12 cellular contexts compared by ENCODE assay signal in genomic region chr18:63213331-63213900, GRCh38.
A peak's percentile ranks its signal among the peaks of the same experiment; 100 is the strongest.
DNase-seq lines count a peak whose midpoint lies in the region; ATAC-seq, FAIRE-seq and TF ChIP-seq lines count a peak whose summit lies in the region.
"Had no signal": no experiment of that assay in that cellular context is flagged by ENCODE, and none has a peak within 500 bp of the region (broad histone marks: within the 10 kb centered on the region; RNA-seq: fewer than 3 reads in every experiment).

No MANE protein-coding gene starts in this region.

- no peak for ATAC-seq in WTC11
- ATAC-seq in GM18873 (IDR thresholded peaks at IDR 0.05; ENCODE audit: low FRiP score, unreplicated experiment): no peak

- no peak overlapping the region for H3K4me3 ChIP-seq in A673 (ENCODE audit: low read depth, low read length, poor library complexity, severe bottlenecking)
- H3K4me3 ChIP-seq in transverse colon: no peak overlapping the region

- intact Hi-C loops in A673 (cut with micrococcal nuclease; ENCODE audit: unreplicated experiment) (no loop called here), transverse colon (cut with DNase I; ENCODE audit: low total_unique reads) (no loop called here)

- H3K36me3 Mint-ChIP-seq in WTC11: no peaks in the 10 kb centered on the region

- in situ Hi-C loops in transverse colon (cut with MboI; ENCODE audit: low pct_ligation_motif_present in 1 of 4, low pct_unique_long_range_greater_than_20kb in 1 of 4, low sequenced_read_pairs in 3 of 4): no loop called here

- H3K4me1 Mint-ChIP-seq in WTC11: no peaks in the 10 kb centered on the region

- H3K27me3 Mint-ChIP-seq in WTC11 (ENCODE audit: low read depth): no peaks in the 10 kb centered on the region

- H3K4me1 ChIP-seq in A673 (ENCODE audit: insufficient read depth, low read length, poor library complexity, severe bottlenecking): peaks cover 8% of the 10 kb centered on the region
- H3K4me1 ChIP-seq in transverse colon: peaks cover 0 to 21% (median 9%) of the 10 kb centered on the region in 4 donors

- no peak overlapping the region for H3K4me3 Mint-ChIP-seq in WTC11

- H3K36me3 ChIP-seq in A673 (ENCODE audit: insufficient read depth, low read length, poor library complexity, severe bottlenecking): no peaks in the 10 kb centered on the region
- H3K36me3 ChIP-seq in transverse colon: no peaks in the 10 kb centered on the region

- TF ChIP-seq CTCF in A673 (conservative IDR thresholded peaks at IDR 0.05; ENCODE audit: low read depth, low read length) (no peak), WTC11 (IDR thresholded peaks at IDR 0.05) (no peak), transverse colon (IDR thresholded peaks at IDR 0.05) (no peak)

- WGBS in transverse colon (ENCODE audit: low coverage in 1 of 2), 2 donors: 80 to 81% methylated on average over 3 to 6 of the region's 6 CpGs

- H3K9me3 Mint-ChIP-seq in WTC11: peaks cover 15% of the 10 kb centered on the region

- CTCF ChIA-PET in A673 (lab: Charles Lee) (no interaction called here), WTC11 (lab: Charles Lee) (no interaction called here)

- peak; percentile 46 for FAIRE-seq in GM12892 (lab: Jason Lieb, UNC)

- no peak for TF ChIP-seq EP300 in transverse colon (IDR thresholded peaks at IDR 0.05; ENCODE audit: low read depth)

- no TSS peak for BruUV-seq in A673 (replicated peaks; lab: Mats Ljungman, UMichigan)

- H3K9me3 ChIP-seq in A673 (ENCODE audit: low read depth, low read length, poor library complexity, severe bottlenecking): no peaks in the 10 kb centered on the region
- no peaks in the 10 kb centered on the region for H3K9me3 ChIP-seq in transverse colon

- POLR2A ChIA-PET in A673 (lab: Charles Lee; ENCODE audit: low non-redundant PET): interaction anchor here (0.7 kb wide), 2 partner anchors 11 to 28 kb away, joined by 3 to 5 read pairs; no protein-coding TSS in a partner anchor
- POLR2A ChIA-PET in WTC11 (lab: Charles Lee): no interaction called here

- DNase-seq in A673 (ENCODE audit: low spot score) (no peak), GM12892 (ENCODE audit: insufficient read length) (no peak), WTC11 (ENCODE audit: low spot score) (no peak), fibroblast of the conjunctiva (ENCODE audit: low read depth) (peak; percentile 5), HCEC 1CT (no peak), KG1 (lab: John Stamatoyannopoulos, UW) (no peak), transverse colon (no peak)
- DNase-seq: C1 segment of cervical spinal cord, hippocampal formation, NCI-H2171 treated with DMSO at 0.1 percent for 48 hours, SHP77 had no signal

- H3K27ac ChIP-seq in A673 (ENCODE audit: low read depth, low read length, poor library complexity, severe bottlenecking) (peak overlapping the region; percentile 55), transverse colon (no peak overlapping the region)

- TF ChIP-seq POLR2A in GM12892 (IDR thresholded peaks at IDR 0.05; ENCODE audit: low read depth, low read length) (no peak), transverse colon (IDR thresholded peaks at IDR 0.05) (no peak)

- no peak overlapping the region for H3K27ac Mint-ChIP-seq in WTC11

- no peaks in the 10 kb centered on the region for H3K27me3 ChIP-seq in A673 (replicated peaks; ENCODE audit: insufficient read depth, low read depth, low read length, poor library complexity)
- H3K27me3 ChIP-seq in transverse colon: no peaks in the 10 kb centered on the region

TF ChIP-seq in WTC11, 78 proteins besides CTCF, POLR2A, EP300 and RAD21:
- TF ChIP-seq ZNF416 (CRISPR knock-in tag; IDR thresholded peaks at IDR 0.05): no peak
- TF ChIP-seq GABPB1 (CRISPR knock-in tag; IDR thresholded peaks at IDR 0.05): peak; percentile 65
